7 cellular contexts compared by ENCODE assay signal in genomic region chr7:150986099-150986512, GRCh38. TPM values are rescaled to one million over a fixed set of nuclear protein-coding genes. Genes with fewer than 3 reads are reported as not detected.
DNase-seq lines count a peak whose midpoint lies in the region; ATAC-seq and TF ChIP-seq lines count a peak whose summit lies in the region.

No MANE protein-coding gene starts in this region.

- no peak overlapping the region for H3K4me2 ChIP-seq in SK-N-SH

- peaks cover 21% of the 10 kb centered on the region for H3K27me3 ChIP-seq in SK-N-SH (ENCODE audit: insufficient read depth)
- no peaks in the 10 kb centered on the region for H3K27me3 ChIP-seq in ascending aorta

- TF ChIP-seq RAD21 in SK-N-SH (IDR thresholded peaks at IDR 0.05; ENCODE audit: low read length) = peak; percentile 89

- H3K9ac ChIP-seq in SK-N-SH = no peak overlapping the region

- no peak for ATAC-seq in HG03039 (IDR thresholded peaks at IDR 0.05; ENCODE audit: unreplicated experiment)

- H3K79me2 ChIP-seq in SK-N-SH (ENCODE audit: insufficient read depth) = no peaks in the 10 kb centered on the region

- intact Hi-C loops in ascending aorta (cut with DNase I) = no loop called here

- H3K4me1 ChIP-seq in SK-N-SH (ENCODE audit: control insufficient read depth in 1 of 2, insufficient read depth in 2 of 2, low read depth in 1 of 2, low read length in 1 of 2) = peaks cover 0 to 32% of the 10 kb centered on the region in 2 experiments; a peak in 2 of 4 replicates
- no peaks in the 10 kb centered on the region for H3K4me1 ChIP-seq in ascending aorta

- no peak overlapping the region for H2AFZ ChIP-seq in SK-N-SH (ENCODE audit: low read depth)

- peak; percentile 79 for TF ChIP-seq CTCF in SK-N-SH (IDR thresholded peaks at IDR 0.05)
- peak; percentile 17 to 36 (median 18) for TF ChIP-seq CTCF in ascending aorta (IDR thresholded peaks at IDR 0.05)

- CTCF ChIA-PET in SK-N-SH (lab: Yijun Ruan, JAX) = interaction anchor here (0.6 to 13.1 kb wide), 45 partner anchors 8 to 537 kb away, joined by 3 to 761 read pairs (median 5); partner anchors contain the start of genes CDK5 and KCNH2

- WGBS in SK-N-SH (ENCODE audit: low lambda C conversion rate) = 12% methylated on average over 16 of the region's 16 CpGs

- DNase-seq in GM03348 (ENCODE audit: low spot score) = peak; percentile 83
- peak; percentile 66 for DNase-seq in LoVo (ENCODE audit: low spot score)
- DNase-seq in SK-N-SH = peak; percentile 85
- no peak for DNase-seq in ascending aorta (ENCODE audit: low spot score in 2 of 2)
- peak; percentile 45 for DNase-seq in iris pigment epithelial cell (ENCODE audit: low read depth)
- peak; percentile 66 for DNase-seq in stimulated activated CD4-positive, alpha-beta T cell treated with anti-CD3 and anti-CD28 coated beads, Interleukin-4, amount 100 ng/mL, for 24 hours

- no peaks in the 10 kb centered on the region for H4K20me1 ChIP-seq in SK-N-SH (ENCODE audit: insufficient read depth)

- no peaks in the 10 kb centered on the region for H3K9me2 ChIP-seq in SK-N-SH

- POLR2A ChIA-PET in SK-N-SH (lab: Yijun Ruan, JAX) = interaction anchor here (0.6 to 1.6 kb wide), 6 partner anchors 10 to 199 kb away, joined by 3 to 11 read pairs (median 6); no protein-coding TSS in a partner anchor

- H3K36me3 ChIP-seq in SK-N-SH (replicated peaks in 1 of 2; ENCODE audit: control insufficient read depth in 1 of 2, insufficient read depth in 2 of 2, low read length in 1 of 2) = no peaks in the 10 kb centered on the region
- H3K36me3 ChIP-seq in ascending aorta = no peaks in the 10 kb centered on the region

- TF ChIP-seq EP300 in SK-N-SH (IDR thresholded peaks at IDR 0.05; ENCODE audit: borderline replicate concordance in 1 of 2, low read depth in 1 of 2, low read length in 1 of 2) = no peak

- no peaks in the 10 kb centered on the region for H3F3A ChIP-seq in SK-N-SH (replicated peaks; ENCODE audit: insufficient read depth)

- no peak overlapping the region; a peak in 1 of 4 replicates for H3K4me3 ChIP-seq in SK-N-SH (ENCODE audit: low read depth in 2 of 2, low read length in 1 of 2)
- no peak overlapping the region for H3K4me3 ChIP-seq in ascending aorta

- H3K9me3 ChIP-seq in SK-N-SH (no peaks in the 10 kb centered on the region), ascending aorta (no peaks in the 10 kb centered on the region)

- peak overlapping the region in 1 of 2 experiments; percentile 51; a peak in 1 of 4 replicates for H3K27ac ChIP-seq in SK-N-SH (ENCODE audit: low read depth in 2 of 2, low read length in 1 of 2)
- no peak overlapping the region for H3K27ac ChIP-seq in ascending aorta

TF ChIP-seq in SK-N-SH, 30 proteins besides CTCF, POLR2A, EP300 and RAD21:
- TF ChIP-seq GATA2 (CRISPR knock-in tag; IDR thresholded peaks at IDR 0.05) (no peak), MEF2A (IDR thresholded peaks at IDR 0.05; ENCODE audit: borderline replicate concordance, low read depth) (no peak), CHD2 (IDR thresholded peaks at IDR 0.05; ENCODE audit: low read length, partially characterized antibody) (peak; percentile 36), SMC3 (IDR thresholded peaks at IDR 0.05; ENCODE audit: low read depth, low read length) (peak; percentile 96), NRF1 (IDR thresholded peaks at IDR 0.05; ENCODE audit: low read depth, low read length) (no peak), FOXM1 (IDR thresholded peaks at IDR 0.05; ENCODE audit: low read depth) (no peak), RCOR1 (IDR thresholded peaks at IDR 0.05; ENCODE audit: low read length) (peak; percentile 52; the same call in 1 of the 2 replicates), FOXJ3 (CRISPR knock-in tag; IDR thresholded peaks at IDR 0.05) (0 out of 2 replicates have a peak, but pooled peaks have one; percentile 52), TAF1 (IDR thresholded peaks at IDR 0.05; ENCODE audit: borderline replicate concordance, low read depth, low read length) (no peak), TCF12 (IDR thresholded peaks at IDR 0.05) (no peak)
- TF ChIP-seq, protein P1, sequence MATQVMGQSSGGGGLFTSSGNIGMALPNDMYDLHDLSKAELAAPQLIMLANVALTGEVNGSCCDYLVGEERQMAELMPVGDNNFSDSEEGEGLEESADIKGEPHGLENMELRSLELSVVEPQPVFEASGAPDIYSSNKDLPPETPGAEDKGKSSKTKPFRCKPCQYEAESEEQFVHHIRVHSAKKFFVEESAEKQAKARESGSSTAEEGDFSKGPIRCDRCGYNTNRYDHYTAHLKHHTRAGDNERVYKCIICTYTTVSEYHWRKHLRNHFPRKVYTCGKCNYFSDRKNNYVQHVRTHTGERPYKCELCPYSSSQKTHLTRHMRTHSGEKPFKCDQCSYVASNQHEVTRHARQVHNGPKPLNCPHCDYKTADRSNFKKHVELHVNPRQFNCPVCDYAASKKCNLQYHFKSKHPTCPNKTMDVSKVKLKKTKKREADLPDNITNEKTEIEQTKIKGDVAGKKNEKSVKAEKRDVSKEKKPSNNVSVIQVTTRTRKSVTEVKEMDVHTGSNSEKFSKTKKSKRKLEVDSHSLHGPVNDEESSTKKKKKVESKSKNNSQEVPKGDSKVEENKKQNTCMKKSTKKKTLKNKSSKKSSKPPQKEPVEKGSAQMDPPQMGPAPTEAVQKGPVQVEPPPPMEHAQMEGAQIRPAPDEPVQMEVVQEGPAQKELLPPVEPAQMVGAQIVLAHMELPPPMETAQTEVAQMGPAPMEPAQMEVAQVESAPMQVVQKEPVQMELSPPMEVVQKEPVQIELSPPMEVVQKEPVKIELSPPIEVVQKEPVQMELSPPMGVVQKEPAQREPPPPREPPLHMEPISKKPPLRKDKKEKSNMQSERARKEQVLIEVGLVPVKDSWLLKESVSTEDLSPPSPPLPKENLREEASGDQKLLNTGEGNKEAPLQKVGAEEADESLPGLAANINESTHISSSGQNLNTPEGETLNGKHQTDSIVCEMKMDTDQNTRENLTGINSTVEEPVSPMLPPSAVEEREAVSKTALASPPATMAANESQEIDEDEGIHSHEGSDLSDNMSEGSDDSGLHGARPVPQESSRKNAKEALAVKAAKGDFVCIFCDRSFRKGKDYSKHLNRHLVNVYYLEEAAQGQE (IDR thresholded peaks at IDR 0.05; ENCODE audit: low read depth, low read length) = peak; percentile 68; the same call in 1 of the 2 replicates

RNA-seq across cellular contexts. Expression of gene NOS3, which starts 4.7 kb away (rescaled TPM):
- polyA plus RNA-seq in SK-N-SH (2012; rRNA removed) = 0.15 and 0.41 TPM in 2 replicates
- polyA plus RNA-seq in SK-N-SH (2012; cell fraction: cytosol; rRNA removed) = 0.01 and 0.24 TPM in 2 replicates
- polyA plus RNA-seq in SK-N-SH (2012; cell fraction: nucleus; rRNA removed) = 0.09 and 0.13 TPM in 2 replicates
- 185 TPM for total RNA-seq in ascending aorta

RNA-seq across cellular contexts. Expression of gene KCNH2, which starts 8.0 kb away (rescaled TPM):
- 2.2 and 6.4 TPM in 2 replicates for polyA plus RNA-seq in SK-N-SH (2012; rRNA removed)
- 2.8 and 8.3 TPM in 2 replicates for polyA plus RNA-seq in SK-N-SH (2012; cell fraction: cytosol; rRNA removed)
- polyA plus RNA-seq in SK-N-SH (2012; cell fraction: nucleus; rRNA removed) = 4.1 and 6.1 TPM in 2 replicates
- total RNA-seq in ascending aorta = not detected

RNA-seq across cellular contexts. Expression of gene ATG9B, which starts 38.2 kb away (rescaled TPM):
- 0.52 and 0.67 TPM in 2 replicates for polyA plus RNA-seq in SK-N-SH (2012; rRNA removed)
- 0.27 and 0.37 TPM in 2 replicates for polyA plus RNA-seq in SK-N-SH (2012; cell fraction: cytosol; rRNA removed)
- polyA plus RNA-seq in SK-N-SH (2012; cell fraction: nucleus; rRNA removed) = 3.1 and 3.4 TPM in 2 replicates
- not detected for total RNA-seq in ascending aorta

RNA-seq across cellular contexts. Expression of gene ABCB8, which starts 42.1 kb away (rescaled TPM):
- 36.0 and 38.3 TPM in 2 replicates for polyA plus RNA-seq in SK-N-SH (2012; rRNA removed)
- 7.9 and 16.1 TPM in 2 replicates for polyA plus RNA-seq in SK-N-SH (2012; cell fraction: cytosol; rRNA removed)
- 145 and 146 TPM in 2 replicates for polyA plus RNA-seq in SK-N-SH (2012; cell fraction: nucleus; rRNA removed)
- total RNA-seq in ascending aorta = 50.8 TPM

Comparison
In these comparisons a context has a peak if more than half of its experiments do, and no peak if none do; other contexts are left out.
1. DNase-seq: peak in GM03348 (single experiment), LoVo (single experiment), SK-N-SH (single experiment), iris pigment epithelial cell (single experiment) and stimulated activated CD4-positive, alpha-beta T cell treated with anti-CD3 and anti-CD28 coated beads, Interleukin-4, amount 100 ng/mL, for 24 hours (single experiment); none in ascending aorta (0 of 2).